ENCODE assay signal across 1 cellular context in genomic region chr3:183988216-183988790, GRCh38.
TF ChIP-seq lines count a peak whose summit lies in the region.

No MANE protein-coding gene starts in this region.

TF ChIP-seq in HepG2, 621 proteins besides CTCF, POLR2A, EP300 and RAD21 (continued from another document and continues in another):
- TF ChIP-seq GMEB2 (CRISPR knock-in tag; IDR thresholded peaks at IDR 0.05; ENCODE audit: low read depth) (no peak), MLXIP (CRISPR knock-in tag; IDR thresholded peaks at IDR 0.05; ENCODE audit: borderline replicate concordance) (no peak), NR2F1 (CRISPR knock-in tag; IDR thresholded peaks at IDR 0.05) (peak; percentile 46 to 84; a peak in 3 of 4 replicates), ELF3 (CRISPR knock-in tag; IDR thresholded peaks at IDR 0.05) (no peak; the same call in 1 of the 2 replicates), JARID2 (CRISPR knock-in tag; IDR thresholded peaks at IDR 0.05; ENCODE audit: insufficient replicate concordance) (no peak), KDM1A (CRISPR knock-in tag; IDR thresholded peaks at IDR 0.05) (no peak), ZSCAN12 (CRISPR knock-in tag; IDR thresholded peaks at IDR 0.05) (no peak), ZNF280D (CRISPR knock-in tag; IDR thresholded peaks at IDR 0.05) (no peak), ZNF10 (CRISPR knock-in tag; IDR thresholded peaks at IDR 0.05; ENCODE audit: borderline replicate concordance, low read depth) (no peak), FOXM1 (CRISPR knock-in tag; IDR thresholded peaks at IDR 0.05) (no peak), ESRRA (CRISPR knock-in tag; IDR thresholded peaks at IDR 0.05; ENCODE audit: low read depth) (peak; percentile 77; the same call in 1 of the 2 replicates), ZNF180 (CRISPR knock-in tag; IDR thresholded peaks at IDR 0.05; ENCODE audit: borderline replicate concordance, low read depth) (no peak), NFE2 (CRISPR knock-in tag; IDR thresholded peaks at IDR 0.05) (no peak), SIX4 (CRISPR knock-in tag; IDR thresholded peaks at IDR 0.05) (peak; percentile 79; the same call in 1 of the 2 replicates), NKX3-1 (CRISPR knock-in tag; IDR thresholded peaks at IDR 0.05) (no peak), ZNF703 (CRISPR knock-in tag; IDR thresholded peaks at IDR 0.05; ENCODE audit: borderline replicate concordance) (no peak), NFKBIZ (CRISPR knock-in tag; IDR thresholded peaks at IDR 0.05) (0 out of 2 replicates have a peak, but pooled peaks have one; percentile 17), ZBTB39 (CRISPR knock-in tag; IDR thresholded peaks at IDR 0.05) (no peak), ZBTB46 (CRISPR knock-in tag; IDR thresholded peaks at IDR 0.05; ENCODE audit: borderline replicate concordance) (no peak), HDAC2 (CRISPR knock-in tag; IDR thresholded peaks at IDR 0.05) (peak; percentile 57; the same call in 1 of the 2 replicates), HMGA1 (CRISPR knock-in tag; conservative IDR thresholded peaks at IDR 0.05) (no peak), ZNF138 (CRISPR knock-in tag; IDR thresholded peaks at IDR 0.05; ENCODE audit: low read depth) (no peak), HOXA5 (CRISPR knock-in tag; IDR thresholded peaks at IDR 0.05) (0 out of 2 replicates have a peak, but pooled peaks have one; percentile 12), SRSF1 (optimal IDR thresholded peaks at IDR 0.05; ENCODE audit: low read depth, low read length) (no peak), ZBTB14 (CRISPR knock-in tag; IDR thresholded peaks at IDR 0.05) (no peak), NFAT5 (CRISPR knock-in tag; IDR thresholded peaks at IDR 0.05) (no peak), POLR2AphosphoS2 (IDR thresholded peaks at IDR 0.05; ENCODE audit: low read depth, low read length) (no peak), SNAPC4 (CRISPR knock-in tag; IDR thresholded peaks at IDR 0.05) (no peak), TCF12 (IDR thresholded peaks at IDR 0.05) (no peak), TCF12 (CRISPR knock-in tag; IDR thresholded peaks at IDR 0.05) (no peak), TMF1 (CRISPR knock-in tag; IDR thresholded peaks at IDR 0.05; ENCODE audit: low read depth) (no peak), NCOA1 (CRISPR knock-in tag; IDR thresholded peaks at IDR 0.05) (no peak), ZNF207 (IDR thresholded peaks at IDR 0.05; ENCODE audit: borderline replicate concordance) (no peak)
